9 cellular contexts compared by ENCODE assay signal in the genomic region with DNA sequence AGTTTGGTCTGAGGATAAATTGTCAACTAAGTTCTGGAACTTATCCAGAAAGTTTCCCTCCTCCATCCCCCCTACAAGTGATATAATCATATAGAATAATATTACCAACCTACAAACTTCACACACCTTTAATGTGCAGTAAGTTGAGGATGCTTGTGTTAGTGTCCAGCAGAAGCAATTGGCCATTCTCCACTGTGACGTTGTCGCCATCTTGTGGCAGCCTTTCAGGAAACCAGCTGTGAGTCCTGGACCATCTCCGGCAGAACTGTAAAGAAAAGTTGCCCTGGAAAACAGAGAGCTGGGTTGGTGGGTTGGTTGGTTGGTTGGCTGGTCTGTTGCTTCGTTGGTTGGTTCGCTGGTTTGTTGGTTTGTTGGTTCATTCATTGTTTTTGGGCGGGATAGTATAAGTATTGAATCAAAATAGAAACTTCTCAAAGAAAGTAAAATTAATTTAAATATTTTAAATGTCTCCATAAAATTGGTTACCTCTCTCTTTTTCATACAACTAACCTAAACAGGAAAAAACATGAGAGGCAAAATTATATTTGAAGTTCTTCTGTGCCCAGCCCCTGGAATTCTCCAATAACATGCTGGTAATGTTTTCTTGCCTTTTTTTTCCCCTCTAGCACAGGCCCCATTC.
DNase-seq lines count a peak whose midpoint lies in the region; ATAC-seq, FAIRE-seq and TF ChIP-seq lines count a peak whose summit lies in the region.
"Had no signal": no experiment of that assay in that cellular context is flagged by ENCODE, and none has a peak within 500 bp of the region (broad histone marks: within the 10 kb centered on the region; RNA-seq: fewer than 3 reads in every experiment).

No MANE protein-coding gene starts in this region.

- WGBS in heart right ventricle, 2 donors = 7% methylated on average over 6 of the region's 6 CpGs

- no peak overlapping the region for H3K4me3 Mint-ChIP-seq in activated T-helper 17 cell treated with anti-CD3 and anti-CD28 coated beads, Interleukin-2, amount 50 U/mL, for 72 hours
- H3K4me3 Mint-ChIP-seq in CD4-positive, alpha-beta memory T cell = no peak overlapping the region

- H3K9me3 Mint-ChIP-seq in activated T-helper 17 cell treated with anti-CD3 and anti-CD28 coated beads, Interleukin-2, amount 50 U/mL, for 72 hours = no peaks in the 10 kb centered on the region
- peaks cover 0 to 3% (median 0%) of the 10 kb centered on the region in 8 donors for H3K9me3 Mint-ChIP-seq in CD4-positive, alpha-beta memory T cell
- H3K9me3 Mint-ChIP-seq: activated naive CD4-positive, alpha-beta T cell treated with anti-CD3 and anti-CD28 coated beads, Interleukin-2, amount 50 U/mL, for 72 hours had no signal

- DNase-seq in DMS53 (lab: John Stamatoyannopoulos, UW) (peak; percentile 86), GM19239 (ENCODE audit: insufficient read length, low spot score) (peak; percentile 35), NCI-H446 treated with DMSO at 0.1 percent for 48 hours (lab: John Stamatoyannopoulos, UW) (peak; percentile 12), heart right ventricle (peak; percentile 31 to 48), renal cortical epithelial cell (ENCODE audit: low read depth) (peak; percentile 71)
- no peak for DNase-seq in CD4-positive, alpha-beta memory T cell

- no peak overlapping the region for H3K27ac Mint-ChIP-seq in activated T-helper 17 cell treated with anti-CD3 and anti-CD28 coated beads, Interleukin-2, amount 50 U/mL, for 72 hours
- H3K27ac Mint-ChIP-seq in CD4-positive, alpha-beta memory T cell = no peak overlapping the region
- H3K27ac Mint-ChIP-seq: activated naive CD4-positive, alpha-beta T cell treated with anti-CD3 and anti-CD28 coated beads, Interleukin-2, amount 50 U/mL, for 72 hours had no signal

- H3K27me3 ChIP-seq in heart right ventricle = peaks cover 0 to 31% (median 12%) of the 10 kb centered on the region in 7 donors
- no peaks in the 10 kb centered on the region for H3K27me3 ChIP-seq in CD4-positive, alpha-beta memory T cell (ENCODE audit: insufficient read depth, low read length)

- no peaks in the 10 kb centered on the region for H3K4me1 ChIP-seq in heart right ventricle
- no peaks in the 10 kb centered on the region for H3K4me1 ChIP-seq in CD4-positive, alpha-beta memory T cell (ENCODE audit: insufficient read depth, low read length)

- CTCF ChIA-PET in CD4-positive, alpha-beta memory T cell (lab: Charles Lee; ENCODE audit: partially characterized antibody) = interaction anchor here (0.6 to 1.0 kb wide), 2 partner anchors 8 to 106 kb away, joined by 3 read pairs; no protein-coding TSS in a partner anchor

- no peaks in the 10 kb centered on the region for H3K36me3 Mint-ChIP-seq in activated T-helper 17 cell treated with anti-CD3 and anti-CD28 coated beads, Interleukin-2, amount 50 U/mL, for 72 hours (ENCODE audit: low read depth)
- no peaks in the 10 kb centered on the region for H3K36me3 Mint-ChIP-seq in CD4-positive, alpha-beta memory T cell
- H3K36me3 Mint-ChIP-seq: activated naive CD4-positive, alpha-beta T cell treated with anti-CD3 and anti-CD28 coated beads, Interleukin-2, amount 50 U/mL, for 72 hours had no signal

- H3K4me1 Mint-ChIP-seq in activated T-helper 17 cell treated with anti-CD3 and anti-CD28 coated beads, Interleukin-2, amount 50 U/mL, for 72 hours = no peaks in the 10 kb centered on the region
- no peaks in the 10 kb centered on the region for H3K4me1 Mint-ChIP-seq in CD4-positive, alpha-beta memory T cell

- ATAC-seq in HG03432 (IDR thresholded peaks at IDR 0.05; ENCODE audit: unreplicated experiment) = peak; percentile 92
- peak; percentile 37 for ATAC-seq in activated T-helper 17 cell treated with anti-CD3 and anti-CD28 coated beads, Interleukin-2, amount 50 U/mL, for 72 hours (replicated peaks)
- peak in 1 of 8 donors; percentile 52 for ATAC-seq in heart right ventricle

- H3K4me3 ChIP-seq in heart right ventricle = no peak overlapping the region
- no peak overlapping the region for H3K4me3 ChIP-seq in CD4-positive, alpha-beta memory T cell (ENCODE audit: low read length in 2 of 2)

- peak; percentile 80 for FAIRE-seq in GM19239 (lab: Jason Lieb, UNC)

- H3K36me3 ChIP-seq in heart right ventricle = no peaks in the 10 kb centered on the region
- no peaks in the 10 kb centered on the region for H3K36me3 ChIP-seq in CD4-positive, alpha-beta memory T cell (ENCODE audit: insufficient read depth, low read length)

- H3K9me3 ChIP-seq in heart right ventricle = no peaks in the 10 kb centered on the region
- H3K9me3 ChIP-seq in CD4-positive, alpha-beta memory T cell (ENCODE audit: control insufficient read depth in 1 of 2, low read length in 2 of 2) = no peaks in the 10 kb centered on the region

- peaks cover 19% of the 10 kb centered on the region for H3K27me3 Mint-ChIP-seq in activated T-helper 17 cell treated with anti-CD3 and anti-CD28 coated beads, Interleukin-2, amount 50 U/mL, for 72 hours
- peaks cover 1% of the 10 kb centered on the region in 2 donors for H3K27me3 Mint-ChIP-seq in CD4-positive, alpha-beta memory T cell

- intact Hi-C loops in heart right ventricle (cut with DNase I) = loop anchor here in 8 of 10 donors (5.0 to 10.0 kb wide), 5 partner anchors 105 to 1145 kb away; partner anchors contain the start of gene TFAP2B (in 8 of the 8)
- intact Hi-C loops in CD4-positive, alpha-beta memory T cell (cut with micrococcal nuclease) = no loop called here

- no peak overlapping the region for H3K27ac ChIP-seq in heart right ventricle
- H3K27ac ChIP-seq in CD4-positive, alpha-beta memory T cell (ENCODE audit: low read depth, low read length) = no peak overlapping the region

- POLR2A ChIA-PET in CD4-positive, alpha-beta memory T cell (lab: Charles Lee; ENCODE audit: partially characterized antibody) = no interaction called here

- TF ChIP-seq CTCF in heart right ventricle (IDR thresholded peaks at IDR 0.05) = peak; percentile 21 to 74 (median 63)

Comparison
In these comparisons a context has a peak if more than half of its experiments do, and no peak if none do; other contexts are left out.
1. DNase-seq: peak in DMS53 (single experiment), GM19239 (single experiment), NCI-H446 treated with DMSO at 0.1 percent for 48 hours (single experiment), heart right ventricle (2 of 2) and renal cortical epithelial cell (single experiment); none in CD4-positive, alpha-beta memory T cell (0 of 5).